25 cellular contexts compared by ENCODE assay signal in the genomic region with DNA sequence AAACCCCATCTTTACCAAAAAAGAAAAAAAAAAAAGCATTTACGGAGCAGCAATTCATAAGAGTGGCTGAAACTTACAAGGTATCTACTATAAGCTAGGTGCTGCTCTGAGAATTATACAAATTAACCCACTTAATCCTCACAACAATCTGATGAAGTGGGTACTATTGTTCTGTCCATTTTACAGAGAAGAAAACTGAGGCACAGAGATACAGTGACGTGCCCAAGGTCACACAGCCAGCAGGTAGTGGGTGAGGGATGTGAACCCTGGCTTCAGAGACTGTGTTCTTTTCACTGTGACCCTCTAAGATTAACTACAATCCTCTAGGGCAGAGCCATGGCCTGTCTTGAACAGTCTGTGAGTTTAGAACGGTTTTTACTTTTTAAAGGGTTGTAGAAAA.
"Had no signal": no experiment of that assay in that cellular context is flagged by ENCODE, and none has a peak within 500 bp of the region (broad histone marks: within the 10 kb centered on the region; RNA-seq: fewer than 3 reads in every experiment).

No MANE protein-coding gene starts in this region.

- H3K36me3 Mint-ChIP-seq: natural killer cell treated with Interleukin-12 subunit alpha and Interleukin-12 subunit beta and Interleukin-15 and Interleukin-18, amount 100 ng/mL, for 72 hours had no signal

- ATAC-seq: activated CD8-positive, alpha-beta memory T cell treated with anti-CD3 and anti-CD28 coated beads, Interleukin-2, amount 10 ng/mL, durations not matched to agents 7 days and 5 days; heart left ventricle; left cardiac atrium; natural killer cell treated with Interleukin-12 subunit alpha and Interleukin-12 subunit beta and Interleukin-15 and Interleukin-18, amount 100 ng/mL, for 72 hours had no signal

- H3K4me3 Mint-ChIP-seq: activated CD8-positive, alpha-beta memory T cell treated with anti-CD3 and anti-CD28 coated beads, Interleukin-2, amount 10 ng/mL, durations not matched to agents 7 days and 5 days; dendritic cell treated with granulocyte-macrophage colony-stimulating factor and Interleukin-4, amounts not matched to agents 40 ng/mL and 50 ng/mL, for 4 days; natural killer cell treated with Interleukin-12 subunit alpha and Interleukin-12 subunit beta and Interleukin-15 and Interleukin-18, amount 100 ng/mL, for 72 hours had no signal

- H3K4me3 ChIP-seq: ascending aorta, heart left ventricle, ovary, prostate gland, spleen, testis, uterus had no signal

- H3K27ac Mint-ChIP-seq: activated CD8-positive, alpha-beta memory T cell treated with anti-CD3 and anti-CD28 coated beads, Interleukin-2, amount 10 ng/mL, durations not matched to agents 7 days and 5 days; activated T-helper 2 cell treated with anti-CD3 and anti-CD28 coated beads, Interferon-gamma antibody, Interleukin-2, Interleukin-4, amounts not matched to agents 10 μg/mL and 5 μg/mL and 100 μg/mL, durations not matched to agents 14 hours and 24 hours and 36 hours; dendritic cell treated with granulocyte-macrophage colony-stimulating factor and Interleukin-4, amounts not matched to agents 40 ng/mL and 50 ng/mL, for 4 days; natural killer cell treated with Interleukin-12 subunit alpha and Interleukin-12 subunit beta and Interleukin-15 and Interleukin-18, amount 100 ng/mL, for 72 hours had no signal

- H3K27ac ChIP-seq: ascending aorta, brain microvascular endothelial cell, heart left ventricle, neutrophil, ovary, prostate gland, spleen, testis, uterus had no signal

- DNase-seq: activated CD4-positive, alpha-beta T cell treated with anti-CD3 and anti-CD28 coated beads for 1 hour; activated CD4-positive, alpha-beta T cell treated with anti-CD3 and anti-CD28 coated beads, Interleukin-2, amount 50 U/mL, for 4 hours; activated CD8-positive, alpha-beta memory T cell treated with anti-CD3 and anti-CD28 coated beads, Interleukin-2, amount 10 ng/mL, durations not matched to agents 7 days and 5 days; activated naive CD4-positive, alpha-beta T cell; activated T-cell treated with anti-CD3 and anti-CD28 coated beads for 4 hours; brain microvascular endothelial cell; caudate nucleus; effector CD4-positive, alpha-beta T cell; heart left ventricle; islet precursor cell; left cardiac atrium; midbrain; ovary; spleen; stimulated activated CD4-positive, alpha-beta T cell treated with anti-CD3 and anti-CD28 coated beads, Interleukin-4, amount 100 ng/mL, for 24 hours; T-helper 9 cell; testis; trophoblast cell; uterus had no signal

- H3K27me3 Mint-ChIP-seq: activated CD8-positive, alpha-beta memory T cell treated with anti-CD3 and anti-CD28 coated beads, Interleukin-2, amount 10 ng/mL, durations not matched to agents 7 days and 5 days; dendritic cell treated with granulocyte-macrophage colony-stimulating factor and Interleukin-4, amounts not matched to agents 40 ng/mL and 50 ng/mL, for 4 days; natural killer cell treated with Interleukin-12 subunit alpha and Interleukin-12 subunit beta and Interleukin-15 and Interleukin-18, amount 100 ng/mL, for 72 hours had no signal

- H3K9me3 Mint-ChIP-seq: activated T-helper 2 cell treated with anti-CD3 and anti-CD28 coated beads, Interferon-gamma antibody, Interleukin-2, Interleukin-4, amounts not matched to agents 10 μg/mL and 5 μg/mL and 100 μg/mL, durations not matched to agents 14 hours and 24 hours and 36 hours; dendritic cell treated with granulocyte-macrophage colony-stimulating factor and Interleukin-4, amounts not matched to agents 40 ng/mL and 50 ng/mL, for 4 days; natural killer cell treated with Interleukin-12 subunit alpha and Interleukin-12 subunit beta and Interleukin-15 and Interleukin-18, amount 100 ng/mL, for 72 hours had no signal

- H3K36me3 ChIP-seq: ovary, uterus had no signal

- H3K9me3 ChIP-seq: ascending aorta, neutrophil, prostate gland, testis, uterus had no signal
